In genomic region chr9:75956161-75956560, GRCh38 we compare ENCODE assay signal across 23 cellular contexts.
"Had no signal": no experiment of that assay in that cellular context is flagged by ENCODE, and none has a peak within 500 bp of the region (broad histone marks: within the 10 kb centered on the region; RNA-seq: fewer than 3 reads in every experiment).

No MANE protein-coding gene starts in this region.

- H3K4me2 ChIP-seq: SK-N-SH had no signal

- DNase-seq: KBM-7, MV-4-11, NCI-H1048, NCI-H1105, NCI-H1417, NCI-H1436 treated with DMSO at 0.1 percent for 48 hours, NCI-H1694, NCI-H1930, NCI-H2081, NCI-H2107, NCI-H2171, NCI-H226, NCI-H446, NCI-H510A, NCI-H524 treated with DMSO at 0.1 percent for 48 hours, NCI-H69, NCI-H774, Right ventricle myocardium superior, RPMI8226, SIG-M5, SK-N-SH, SW 1271 had no signal

- H3K27ac ChIP-seq: HL-60 had no signal

- H3K9ac ChIP-seq: SK-N-SH had no signal

- H3K9me3 ChIP-seq: SK-N-SH had no signal
